In genomic region chr5:94432499-94432898, GRCh38 we compare ENCODE assay signal across 16 cellular contexts.
DNase-seq lines count a peak whose midpoint lies in the region; ATAC-seq, FAIRE-seq and TF ChIP-seq lines count a peak whose summit lies in the region.
"Had no signal": no experiment of that assay in that cellular context is flagged by ENCODE, and none has a peak within 500 bp of the region (broad histone marks: within the 10 kb centered on the region; RNA-seq: fewer than 3 reads in every experiment).

No MANE protein-coding gene starts in this region.

- BruUV-seq in MCF 10A (replicated peaks; lab: Mats Ljungman, UMichigan) (no TSS peak), mammary epithelial cell (replicated peaks; lab: Mats Ljungman, UMichigan) (no TSS peak)

- H3K27ac ChIP-seq in mammary epithelial cell (ENCODE audit: insufficient read depth, low read depth, low read length) = no peak overlapping the region
- H3K27ac ChIP-seq: testis had no signal

- H3K79me2 ChIP-seq in mammary epithelial cell (ENCODE audit: insufficient read depth, low read length) = no peaks in the 10 kb centered on the region

- CTCF ChIA-PET in MCF 10A (lab: Yijun Ruan, JAX) = interaction anchor here (0.7 kb wide), 1 partner anchor 325 kb away, joined by 3 read pairs; no protein-coding TSS in a partner anchor
- CTCF ChIA-PET in mammary epithelial cell (lab: Charles Lee; ENCODE audit: low non-redundant PET) = no interaction called here

- H3K4me3 ChIP-seq in mammary epithelial cell (replicated peaks in 1 of 3; ENCODE audit: insufficient read depth in 1 of 3, low read depth in 2 of 3, low read length in 3 of 3) = no peak overlapping the region
- H3K4me3 ChIP-seq in bronchial epithelial cell (ENCODE audit: low read depth, low read length) = no peak overlapping the region
- H3K4me3 ChIP-seq: testis had no signal

- peak; percentile 59 for ATAC-seq in left lobe of liver
- no peak for ATAC-seq in activated naive CD8-positive, alpha-beta T cell treated with anti-CD3 and anti-CD28 coated beads, Interleukin-2, amount 50 U/mL, for 24 hours

- peaks cover 4% of the 10 kb centered on the region for H3K4me1 ChIP-seq in mammary epithelial cell (ENCODE audit: insufficient read depth, low read length)
- H3K4me1 ChIP-seq: testis had no signal

- no peaks in the 10 kb centered on the region for H3K36me3 Mint-ChIP-seq in MCF 10A (ENCODE audit: insufficient read depth, unreplicated experiment)
- H3K36me3 Mint-ChIP-seq in activated naive CD8-positive, alpha-beta T cell treated with anti-CD3 and anti-CD28 coated beads, Interleukin-2, amount 50 U/mL, for 24 hours (ENCODE audit: low read depth) = no peaks in the 10 kb centered on the region

- no peak overlapping the region for H3K9ac ChIP-seq in mammary epithelial cell (ENCODE audit: insufficient read depth, low read length)

- dilution Hi-C loops in mammary epithelial cell (cut with HindIII; ENCODE audit: low sequenced_read_pairs) = no loop called here

- no peak overlapping the region for H2AFZ ChIP-seq in mammary epithelial cell (ENCODE audit: low read depth, low read length)

- no peak for FAIRE-seq in bronchial epithelial cell (lab: Jason Lieb, UNC)
- no peak for FAIRE-seq in urothelium cell line (lab: Jason Lieb, UNC)

- no peaks in the 10 kb centered on the region for H3K27me3 Mint-ChIP-seq in MCF 10A (ENCODE audit: insufficient read depth, unreplicated experiment)
- H3K27me3 Mint-ChIP-seq in activated naive CD8-positive, alpha-beta T cell treated with anti-CD3 and anti-CD28 coated beads, Interleukin-2, amount 50 U/mL, for 24 hours = no peaks in the 10 kb centered on the region
- H3K27me3 Mint-ChIP-seq: activated CD4-positive, alpha-beta memory T cell treated with anti-CD3 and anti-CD28 coated beads, Interleukin-2, amount 10 ng/mL, durations not matched to agents 7 days and 5 days had no signal

- peak; percentile 52 for DNase-seq in MCF 10A (ENCODE audit: unreplicated experiment)
- DNase-seq in mammary epithelial cell = no peak
- DNase-seq in bronchial epithelial cell (ENCODE audit: low read depth) = peak; percentile 35
- DNase-seq in left lobe of liver (ENCODE audit: low spot score) = no peak
- DNase-seq in urothelium cell line (ENCODE audit: low spot score) = peak; percentile 17
- no peak for DNase-seq in activated naive CD8-positive, alpha-beta T cell treated with anti-CD3 and anti-CD28 coated beads, Interleukin-2, amount 50 U/mL, for 24 hours
- no peak for DNase-seq in OCI-M2 (lab: John Stamatoyannopoulos, UW; ENCODE audit: unreplicated experiment)
- DNase-seq in HuH-7.5 (ENCODE audit: low spot score) = no peak
- DNase-seq: activated CD4-positive, alpha-beta memory T cell treated with anti-CD3 and anti-CD28 coated beads, Interleukin-2, amount 10 ng/mL, durations not matched to agents 7 days and 5 days; activated naive CD4-positive, alpha-beta T cell treated with Interleukin-2 at 50 U/mL for 16 hours; DND-41; midbrain; NCI-H1694 treated with DMSO at 0.1 percent for 48 hours; OCI-M1; testis had no signal

- TF ChIP-seq CTCF in MCF 10A (IDR thresholded peaks at IDR 0.05; ENCODE audit: unreplicated experiment) = no peak
- TF ChIP-seq CTCF in mammary epithelial cell (conservative IDR thresholded peaks at IDR 0.05 in 1 of 2, IDR thresholded peaks at IDR 0.05 in 1 of 2; ENCODE audit: extremely low read depth in 1 of 2, insufficient read depth in 1 of 2, low read depth in 1 of 2, low read length in 2 of 2) = no peak
- TF ChIP-seq CTCF in bronchial epithelial cell (IDR thresholded peaks at IDR 0.05; ENCODE audit: insufficient read depth, low read length, severe bottlenecking) = no peak

- H3K4me3 Mint-ChIP-seq in MCF 10A (ENCODE audit: unreplicated experiment) = no peak overlapping the region
- no peak overlapping the region for H3K4me3 Mint-ChIP-seq in activated naive CD8-positive, alpha-beta T cell treated with anti-CD3 and anti-CD28 coated beads, Interleukin-2, amount 50 U/mL, for 24 hours
- H3K4me3 Mint-ChIP-seq: activated CD4-positive, alpha-beta memory T cell treated with anti-CD3 and anti-CD28 coated beads, Interleukin-2, amount 10 ng/mL, durations not matched to agents 7 days and 5 days; T-helper 1 cell treated with Interleukin-12 subunit alpha and Interleukin-12 subunit beta and Interleukin-4 antibody, amounts not matched to agents 30 μg/mL and 1 μg/mL, for 36 hours had no signal

- POLR2A ChIA-PET in MCF 10A (lab: Yijun Ruan, JAX) = no interaction called here

- H3K36me3 ChIP-seq in mammary epithelial cell (ENCODE audit: insufficient read depth, low read length) (no peaks in the 10 kb centered on the region), bronchial epithelial cell (ENCODE audit: control insufficient read depth, insufficient read depth, low read length) (no peaks in the 10 kb centered on the region)

- intact Hi-C loops in MCF 10A (cut with micrococcal nuclease) = no loop called here
- intact Hi-C loops in mammary epithelial cell (cut with micrococcal nuclease) = no loop called here

- H3K4me2 ChIP-seq in mammary epithelial cell (ENCODE audit: insufficient read depth, low read depth, low read length) = no peak overlapping the region

- H3K27me3 ChIP-seq in mammary epithelial cell (ENCODE audit: insufficient read depth, low read length) = no peaks in the 10 kb centered on the region
- H3K27me3 ChIP-seq in bronchial epithelial cell (ENCODE audit: control insufficient read depth, insufficient read depth, low read length) = no peaks in the 10 kb centered on the region
- H3K27me3 ChIP-seq: testis had no signal

- peaks cover 28% of the 10 kb centered on the region for H3K4me1 Mint-ChIP-seq in MCF 10A (ENCODE audit: insufficient read depth, unreplicated experiment)
- H3K4me1 Mint-ChIP-seq in activated naive CD8-positive, alpha-beta T cell treated with anti-CD3 and anti-CD28 coated beads, Interleukin-2, amount 50 U/mL, for 24 hours = no peaks in the 10 kb centered on the region
- H3K4me1 Mint-ChIP-seq: activated CD4-positive, alpha-beta memory T cell treated with anti-CD3 and anti-CD28 coated beads, Interleukin-2, amount 10 ng/mL, durations not matched to agents 7 days and 5 days had no signal

- in situ Hi-C loops in mammary epithelial cell (cut with MboI; ENCODE audit: low sequenced_read_pairs in 2 of 2) = no loop called here

- H4K20me1 ChIP-seq in mammary epithelial cell (ENCODE audit: insufficient read depth, low read length) = no peaks in the 10 kb centered on the region

- H3K9me3 Mint-ChIP-seq in MCF 10A (ENCODE audit: unreplicated experiment) = peaks cover 8% of the 10 kb centered on the region
- H3K9me3 Mint-ChIP-seq in activated naive CD8-positive, alpha-beta T cell treated with anti-CD3 and anti-CD28 coated beads, Interleukin-2, amount 50 U/mL, for 24 hours = peaks cover 14% of the 10 kb centered on the region
- H3K9me3 Mint-ChIP-seq: activated CD4-positive, alpha-beta memory T cell treated with anti-CD3 and anti-CD28 coated beads, Interleukin-2, amount 10 ng/mL, durations not matched to agents 7 days and 5 days had no signal

- H3K27ac Mint-ChIP-seq in MCF 10A (ENCODE audit: low read depth, unreplicated experiment) = peak overlapping the region; percentile 82
- no peak overlapping the region for H3K27ac Mint-ChIP-seq in activated naive CD8-positive, alpha-beta T cell treated with anti-CD3 and anti-CD28 coated beads, Interleukin-2, amount 50 U/mL, for 24 hours
- H3K27ac Mint-ChIP-seq: activated CD4-positive, alpha-beta memory T cell treated with anti-CD3 and anti-CD28 coated beads, Interleukin-2, amount 10 ng/mL, durations not matched to agents 7 days and 5 days; T-helper 1 cell treated with Interleukin-12 subunit alpha and Interleukin-12 subunit beta and Interleukin-4 antibody, amounts not matched to agents 30 μg/mL and 1 μg/mL, for 36 hours had no signal

- no peaks in the 10 kb centered on the region for H3K9me3 ChIP-seq in mammary epithelial cell (replicated peaks; ENCODE audit: insufficient read depth, low read length)
- H3K9me3 ChIP-seq: testis had no signal

Comparison
In these comparisons a context has a peak if more than half of its experiments do, and no peak if none do; other contexts are left out.
1. DNase-seq: peak in MCF 10A (single experiment), bronchial epithelial cell (single experiment) and urothelium cell line (single experiment); none in mammary epithelial cell (single experiment), left lobe of liver (single experiment), activated naive CD8-positive, alpha-beta T cell treated with anti-CD3 and anti-CD28 coated beads, Interleukin-2, amount 50 U/mL, for 24 hours (single experiment), OCI-M2 (single experiment) and HuH-7.5 (single experiment).